Comparison of ENCODE assay signal across 9 cellular contexts in the genomic region with DNA sequence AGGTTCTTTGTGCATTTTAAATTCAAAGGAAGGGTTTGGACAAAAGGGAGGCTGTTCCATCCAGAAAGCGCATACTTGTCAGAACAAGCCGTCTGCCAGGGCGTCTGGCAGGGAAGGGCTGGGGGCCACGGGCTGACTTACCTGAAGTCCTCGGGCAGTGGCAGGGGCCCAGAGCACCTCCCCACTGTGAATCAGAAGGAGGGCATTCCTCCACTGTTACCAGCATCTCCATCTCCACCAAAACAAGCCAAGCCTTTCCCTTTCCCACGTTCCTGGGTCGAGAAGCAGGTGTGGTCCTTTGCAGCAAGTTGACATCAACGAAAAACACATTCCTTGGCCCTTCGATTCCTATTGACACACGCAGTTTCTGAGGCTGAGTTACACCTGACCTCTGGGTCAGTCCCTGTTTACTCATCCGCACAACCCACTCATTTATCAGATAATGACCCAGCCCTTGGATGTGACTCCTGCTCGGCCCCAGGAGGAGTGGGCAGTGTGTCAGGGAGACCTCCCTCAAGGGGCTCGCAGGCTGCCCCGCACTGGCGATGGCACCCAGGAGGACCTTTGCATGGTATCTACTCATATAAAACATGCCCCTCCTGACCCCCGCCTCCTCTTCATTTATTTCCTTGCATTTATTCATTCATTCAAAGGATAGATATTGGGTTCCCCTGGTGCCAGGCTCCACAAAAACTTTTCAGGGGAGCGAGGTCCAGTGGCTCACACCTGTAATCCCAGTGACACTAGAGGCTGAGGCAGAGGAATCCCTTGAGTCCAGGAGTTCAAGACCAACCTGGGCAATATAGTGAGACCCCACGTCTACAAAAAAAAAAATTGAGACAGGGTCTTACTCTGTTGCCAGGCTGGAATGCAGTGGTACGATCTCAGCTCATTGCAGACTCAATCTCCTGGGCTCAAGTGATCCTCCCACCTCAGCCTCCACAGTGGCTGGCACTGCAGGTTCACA.
DNase-seq lines count a peak whose midpoint lies in the region; ATAC-seq, FAIRE-seq and TF ChIP-seq lines count a peak whose summit lies in the region.
"Had no signal": no experiment of that assay in that cellular context is flagged by ENCODE, and none has a peak within 500 bp of the region (broad histone marks: within the 10 kb centered on the region; RNA-seq: fewer than 3 reads in every experiment).

No MANE protein-coding gene starts in this region.

- no peaks in the 10 kb centered on the region for H3K36me3 ChIP-seq in fibroblast of lung (ENCODE audit: control insufficient read depth, insufficient read depth, low read length)
- H3K36me3 ChIP-seq in psoas muscle (ENCODE audit: insufficient read depth in 1 of 2, low read depth in 1 of 2), result no peaks in the 10 kb centered on the region
- H3K36me3 ChIP-seq in CD4-positive, alpha-beta memory T cell (ENCODE audit: insufficient read depth, low read length), result no peaks in the 10 kb centered on the region

- H3K27ac ChIP-seq in fibroblast of lung (ENCODE audit: insufficient read depth, low read length) (peak overlapping the region; percentile 88), psoas muscle (peak overlapping the region; percentile 90)
- H3K27ac ChIP-seq in CD4-positive, alpha-beta memory T cell (ENCODE audit: low read depth, low read length), result no peak overlapping the region

- H3K27me3 ChIP-seq in fibroblast of lung (ENCODE audit: control insufficient read depth, insufficient read depth, low read length), result no peaks in the 10 kb centered on the region
- H3K27me3 ChIP-seq in psoas muscle (ENCODE audit: insufficient read depth in 3 of 3, low read length in 2 of 3), result no peaks in the 10 kb centered on the region
- no peaks in the 10 kb centered on the region for H3K27me3 ChIP-seq in CD4-positive, alpha-beta memory T cell (ENCODE audit: insufficient read depth, low read length)

- CTCF ChIA-PET in CD4-positive, alpha-beta memory T cell (lab: Charles Lee; ENCODE audit: partially characterized antibody), result no interaction called here

- peaks cover 5% of the 10 kb centered on the region in 2 donors for H3K36me3 Mint-ChIP-seq in CD14-positive monocyte
- no peaks in the 10 kb centered on the region for H3K36me3 Mint-ChIP-seq in CD4-positive, alpha-beta memory T cell

- H3K9ac ChIP-seq in fibroblast of lung (ENCODE audit: insufficient read depth, low read length), result peak overlapping the region; percentile 21

- peaks cover 0 to 5% (median 1%) of the 10 kb centered on the region in 3 donors for H3K27me3 Mint-ChIP-seq in CD14-positive monocyte (ENCODE audit: low read depth in 3 of 3)
- H3K27me3 Mint-ChIP-seq in CD4-positive, alpha-beta memory T cell, result no peaks in the 10 kb centered on the region

- POLR2A ChIA-PET in CD4-positive, alpha-beta memory T cell (lab: Charles Lee; ENCODE audit: partially characterized antibody), result no interaction called here

- peaks cover 0 to 2% (median 0%) of the 10 kb centered on the region in 7 donors for H3K9me3 Mint-ChIP-seq in CD14-positive monocyte
- no peaks in the 10 kb centered on the region for H3K9me3 Mint-ChIP-seq in CD4-positive, alpha-beta memory T cell

- ATAC-seq in psoas muscle, result peak in 3 of 4 donors; percentile 10 to 35 (median 23)

- H3K4me1 ChIP-seq in fibroblast of lung (ENCODE audit: control insufficient read depth, extremely low read depth, insufficient read depth, low read length) (peaks cover 23% of the 10 kb centered on the region), psoas muscle (peaks cover 38% of the 10 kb centered on the region)
- peaks cover 3% of the 10 kb centered on the region for H3K4me1 ChIP-seq in CD4-positive, alpha-beta memory T cell (ENCODE audit: insufficient read depth, low read length)

- peak overlapping the region in 5 of 7 donors; percentile 70 to 96 (median 76) for H3K27ac Mint-ChIP-seq in CD14-positive monocyte
- no peak overlapping the region for H3K27ac Mint-ChIP-seq in CD4-positive, alpha-beta memory T cell

- no peaks in the 10 kb centered on the region for H3K79me2 ChIP-seq in fibroblast of lung (ENCODE audit: control insufficient read depth, insufficient read depth, low read length)

- H3K4me1 Mint-ChIP-seq in CD14-positive monocyte, result peaks cover 48% of the 10 kb centered on the region
- peaks cover 1 to 17% (median 6%) of the 10 kb centered on the region in 4 donors for H3K4me1 Mint-ChIP-seq in CD4-positive, alpha-beta memory T cell

- no peak overlapping the region for H3K4me3 Mint-ChIP-seq in CD14-positive monocyte
- no peak overlapping the region for H3K4me3 Mint-ChIP-seq in CD4-positive, alpha-beta memory T cell

- peak overlapping the region; percentile 51 for H3K4me2 ChIP-seq in fibroblast of lung (ENCODE audit: extremely low read depth, insufficient read depth, low read length)

- intact Hi-C loops in CD14-positive monocyte (cut with micrococcal nuclease), result loop anchor here in 1 of 2 donors (5.0 kb wide), 1 partner anchor 226 kb away; no protein-coding TSS in a partner anchor
- intact Hi-C loops in psoas muscle (cut with DNase I), result no loop called here
- intact Hi-C loops in CD4-positive, alpha-beta memory T cell (cut with micrococcal nuclease), result no loop called here

- FAIRE-seq in RCC 7860 (lab: Jason Lieb, UNC), result no peak
- FAIRE-seq: endometrium had no signal

- no peak for DNase-seq in CD14-positive monocyte (ENCODE audit: low spot score)
- DNase-seq in RCC 7860 (ENCODE audit: low spot score), result peak; percentile 96
- DNase-seq in fibroblast of lung (ENCODE audit: low read depth in 2 of 2), result peak; percentile 66 to 91
- peak; percentile 50 to 53 for DNase-seq in psoas muscle
- no peak for DNase-seq in Ammon's horn (ENCODE audit: low spot score)
- DNase-seq in cerebellum (ENCODE audit: low spot score), result no peak
- no peak for DNase-seq in stimulated activated CD4-positive, alpha-beta T cell treated with anti-CD3 and anti-CD28 coated beads, Interleukin-4, amount 100 ng/mL, for 24 hours
- DNase-seq in CD4-positive, alpha-beta memory T cell, result no peak

- WGBS in psoas muscle, 3 donors, result 67 to 79% (median 71%) methylated on average over 19 of the region's 19 CpGs

- H4K20me1 ChIP-seq in fibroblast of lung (ENCODE audit: control insufficient read depth, extremely low read depth, insufficient read depth, low read length), result no peaks in the 10 kb centered on the region

- H3K4me3 ChIP-seq in fibroblast of lung (replicated peaks in 1 of 4; ENCODE audit: control extremely low read depth in 1 of 4, insufficient read depth in 1 of 4, low read depth in 3 of 4, low read length in 4 of 4), result no peak overlapping the region
- H3K4me3 ChIP-seq in psoas muscle, result no peak overlapping the region
- H3K4me3 ChIP-seq in CD4-positive, alpha-beta memory T cell (ENCODE audit: low read length in 2 of 2), result no peak overlapping the region

- no peak overlapping the region for H2AFZ ChIP-seq in fibroblast of lung (ENCODE audit: low read length)

- no peaks in the 10 kb centered on the region for H3K9me3 ChIP-seq in fibroblast of lung (ENCODE audit: control insufficient read depth, insufficient read depth, low read depth, low read length)
- no peaks in the 10 kb centered on the region for H3K9me3 ChIP-seq in psoas muscle
- no peaks in the 10 kb centered on the region for H3K9me3 ChIP-seq in CD4-positive, alpha-beta memory T cell (ENCODE audit: control insufficient read depth in 1 of 2, low read length in 2 of 2)

- TF ChIP-seq CTCF in CD14-positive monocyte (IDR thresholded peaks at IDR 0.05) (no peak), fibroblast of lung (conservative IDR thresholded peaks at IDR 0.05 in 1 of 2, IDR thresholded peaks at IDR 0.05 in 1 of 2; ENCODE audit: low read depth in 1 of 2, low read length in 2 of 2) (no peak), psoas muscle (IDR thresholded peaks at IDR 0.05) (no peak)

Comparison
In these comparisons a context has a peak if more than half of its experiments do, and no peak if none do; other contexts are left out.
1. DNase-seq: peak in RCC 7860 (single experiment), fibroblast of lung (2 of 2) and psoas muscle (2 of 2); none in CD14-positive monocyte (single experiment), Ammon's horn (single experiment), cerebellum (single experiment), stimulated activated CD4-positive, alpha-beta T cell treated with anti-CD3 and anti-CD28 coated beads, Interleukin-4, amount 100 ng/mL, for 24 hours (single experiment) and CD4-positive, alpha-beta memory T cell (0 of 5).
2. H3K27ac Mint-ChIP-seq: peak in CD14-positive monocyte (5 of 7); none in CD4-positive, alpha-beta memory T cell (0 of 7).